8 cellular contexts compared by ENCODE assay signal in genomic region chr9:35733109-35733541, GRCh38. TPM values are rescaled to one million over a fixed set of nuclear protein-coding genes. Genes with fewer than 3 reads are reported as not detected.
A peak's percentile ranks its signal among the peaks of the same experiment; 100 is the strongest.
DNase-seq lines count a peak whose midpoint lies in the region; ATAC-seq and TF ChIP-seq lines count a peak whose summit lies in the region.

No MANE protein-coding gene starts in this region.

- H3K4me3 Mint-ChIP-seq in CD8-positive, alpha-beta T cell: peak overlapping the region; percentile 93

- H3K4me3 ChIP-seq in CD8-positive, alpha-beta T cell (ENCODE audit: low read depth, low read length): peak overlapping the region; percentile 99
- H3K4me3 ChIP-seq in brain microvascular endothelial cell (ENCODE audit: low read depth, low read length): peak overlapping the region; percentile 96
- H3K4me3 ChIP-seq in left lung: peak overlapping the region; percentile 80 to 83
- peak overlapping the region; percentile 54 to 85 (median 64) for H3K4me3 ChIP-seq in upper lobe of left lung

- TF ChIP-seq CTCF in CD8-positive, alpha-beta T cell (IDR thresholded peaks at IDR 0.05): no peak
- TF ChIP-seq CTCF in brain microvascular endothelial cell (IDR thresholded peaks at IDR 0.05; ENCODE audit: low read depth, low read length, missing control alignments) (peak; percentile 3), left lung (IDR thresholded peaks at IDR 0.05) (no peak), upper lobe of left lung (IDR thresholded peaks at IDR 0.05) (no peak)

- no peak for ATAC-seq in CD8-positive, alpha-beta T cell
- ATAC-seq in left lung (peak; percentile 0), upper lobe of left lung (ENCODE audit: low FRiP score in 2 of 2) (no peak), GM19328 (IDR thresholded peaks at IDR 0.05; ENCODE audit: unreplicated experiment) (no peak)

- H3K27me3 ChIP-seq in CD8-positive, alpha-beta T cell (ENCODE audit: insufficient read depth, low read length): no peaks in the 10 kb centered on the region
- H3K27me3 ChIP-seq in brain microvascular endothelial cell (replicated peaks) (no peaks in the 10 kb centered on the region), left lung (no peaks in the 10 kb centered on the region), upper lobe of left lung (no peaks in the 10 kb centered on the region)

- H3K36me3 Mint-ChIP-seq in CD8-positive, alpha-beta T cell: peaks cover 40% of the 10 kb centered on the region

- H3K9me3 Mint-ChIP-seq in CD8-positive, alpha-beta T cell: no peaks in the 10 kb centered on the region

- in situ Hi-C loops in brain microvascular endothelial cell (cut with HindIII; ENCODE audit: low pct_ligation_motif_present, low sequenced_read_pairs): no loop called here

- peak overlapping the region; percentile 88 for H3K27ac Mint-ChIP-seq in CD8-positive, alpha-beta T cell

- peaks cover 23% of the 10 kb centered on the region for H3K4me1 Mint-ChIP-seq in CD8-positive, alpha-beta T cell (ENCODE audit: low read depth)

- intact Hi-C loops in CD8-positive, alpha-beta T cell (cut with DNase I, micrococcal nuclease): loop anchor here (2.0 to 10.0 kb wide), 7 partner anchors 96 to 1686 kb away; partner anchors contain the start of genes DNAJB5 (in 2 of the 2), UBAP2 (in 2 of the 2), FAM221B (in 1 of the 2) and GNE (in 1 of the 2)
- intact Hi-C loops in left lung (cut with DNase I): no loop called here

- H3K4me1 ChIP-seq in CD8-positive, alpha-beta T cell (ENCODE audit: insufficient read depth, low read length): peaks cover 53% of the 10 kb centered on the region
- H3K4me1 ChIP-seq in left lung (peaks cover 37 to 59% of the 10 kb centered on the region in 2 donors), upper lobe of left lung (peaks cover 39 to 58% (median 47%) of the 10 kb centered on the region in 4 donors)

- POLR2A ChIA-PET in CD8-positive, alpha-beta T cell (lab: Charles Lee): interaction anchor here (1.0 to 3.4 kb wide), 14 partner anchors 12 to 128 kb away, joined by 3 to 38 read pairs (median 5); partner anchors contain the start of genes CCDC107, GBA2, RGP1 and RMRP

- TF ChIP-seq EP300 in upper lobe of left lung (IDR thresholded peaks at IDR 0.05): no peak

- CTCF ChIA-PET in CD8-positive, alpha-beta T cell (lab: Charles Lee): interaction anchor here (0.7 to 6.7 kb wide), 10 partner anchors 15 to 149 kb away, joined by 3 to 61 read pairs (median 6); partner anchors contain the start of genes CCDC107, GBA2, RGP1 and RMRP

- TF ChIP-seq POLR2A in upper lobe of left lung (IDR thresholded peaks at IDR 0.05): no peak

- 8 to 10% methylated on average over 3 of the region's 3 CpGs for WGBS in upper lobe of left lung, 2 donors

- H3K9me3 ChIP-seq in CD8-positive, alpha-beta T cell (ENCODE audit: low read length): no peaks in the 10 kb centered on the region
- H3K9me3 ChIP-seq in left lung (no peaks in the 10 kb centered on the region), upper lobe of left lung (no peaks in the 10 kb centered on the region)

- DNase-seq in CD8-positive, alpha-beta T cell: no peak
- DNase-seq in H4 (ENCODE audit: low spot score) (peak; percentile 65), NOMO-1 (lab: John Stamatoyannopoulos, UW; ENCODE audit: unreplicated experiment in 2 of 2) (peak; percentile 47 to 65), brain microvascular endothelial cell (peak; percentile 52), left lung (no peak), upper lobe of left lung (no peak), NCI-H446 treated with DMSO at 0.1 percent for 48 hours (lab: John Stamatoyannopoulos, UW) (no peak)

- H3K27me3 Mint-ChIP-seq in CD8-positive, alpha-beta T cell (ENCODE audit: low read depth): no peaks in the 10 kb centered on the region

- H3K27ac ChIP-seq in CD8-positive, alpha-beta T cell (ENCODE audit: low read depth, low read length): peak overlapping the region; percentile 84
- H3K27ac ChIP-seq in brain microvascular endothelial cell: peak overlapping the region; percentile 76
- peak overlapping the region; percentile 96 to 97 for H3K27ac ChIP-seq in left lung
- H3K27ac ChIP-seq in upper lobe of left lung: peak overlapping the region; percentile 94 to 99 (median 97)

- peaks cover 18% of the 10 kb centered on the region for H3K36me3 ChIP-seq in CD8-positive, alpha-beta T cell (ENCODE audit: insufficient read depth, low read length)
- H3K36me3 ChIP-seq in brain microvascular endothelial cell (replicated peaks) (peaks cover 40% of the 10 kb centered on the region), left lung (peaks cover 0 to 41% of the 10 kb centered on the region in 2 donors), upper lobe of left lung (peaks cover 28 to 40% (median 34%) of the 10 kb centered on the region in 4 donors)

RNA-seq across cellular contexts. Expression of gene CREB3, which starts 0.7 kb away (rescaled TPM):
- 10 to 100 TPM; 13.1 to 14.2 TPM for total RNA-seq in CD8-positive, alpha-beta T cell
- total RNA-seq in H4 (2014; rRNA removed; shearing (Covaris generic)): 115 and 121 TPM in 2 replicates
- total RNA-seq in left lung: 10 to 100 TPM; 39.3 to 42.4 TPM
- total RNA-seq in upper lobe of left lung: 10 to 100 TPM; 27.2 to 61.3 (median 33.5) TPM

RNA-seq across cellular contexts. Expression of gene TLN1, which starts 1.1 kb away (rescaled TPM):
- 100 to 1,000 TPM; 128 to 129 TPM for total RNA-seq in CD8-positive, alpha-beta T cell
- total RNA-seq in H4 (2014; rRNA removed; shearing (Covaris generic)): 71.2 and 95.8 TPM in 2 replicates
- 100 to 1,000 TPM; 314 to 471 TPM for total RNA-seq in left lung
- 100 to 1,000 TPM; 237 to 557 (median 325) TPM for total RNA-seq in upper lobe of left lung

RNA-seq across cellular contexts. Expression of gene GBA2, which starts 15.9 kb away (rescaled TPM):
- 10 to 100 TPM; 14.1 to 14.3 TPM for total RNA-seq in CD8-positive, alpha-beta T cell
- 16.9 and 21.5 TPM in 2 replicates for total RNA-seq in H4 (2014; rRNA removed; shearing (Covaris generic))
- total RNA-seq in left lung (10 to 100 TPM; 63.3 to 71.4 TPM), upper lobe of left lung (100 to 1,000 TPM in 1 of 6 donors, 10 to 100 TPM in 5; 60.4 to 189 (median 77.0) TPM)

RNA-seq across cellular contexts. Expression of gene RGP1, which starts 16.0 kb away (rescaled TPM):
- total RNA-seq in CD8-positive, alpha-beta T cell: 10 to 100 TPM in 1 of 2 experiments, 1 to 10 TPM in 1; 9.6 to 10.4 TPM
- total RNA-seq in H4 (2014; rRNA removed; shearing (Covaris generic)): 16.4 and 18.6 TPM in 2 replicates
- total RNA-seq in left lung (10 to 100 TPM; 26.9 to 30.3 TPM), upper lobe of left lung (10 to 100 TPM; 20.1 to 34.4 (median 23.5) TPM)

RNA-seq across cellular contexts. Expression of gene MSMP, which starts 21.0 kb away (rescaled TPM):
- not detected for total RNA-seq in CD8-positive, alpha-beta T cell
- total RNA-seq in H4 (2014; rRNA removed; shearing (Covaris generic)): not detected in 2 replicates
- 1 to 10 TPM in 1 of 2 donors, not detected in 1; 1.1 TPM for total RNA-seq in left lung
- total RNA-seq in upper lobe of left lung: 1 to 10 TPM in 2 of 6 donors, not detected in 4; 1.1 to 2.8 TPM

Comparison
In these comparisons a context has a peak if more than half of its experiments do, and no peak if none do; other contexts are left out.
1. DNase-seq: peak in H4 (single experiment), NOMO-1 (2 of 2) and brain microvascular endothelial cell (single experiment); none in CD8-positive, alpha-beta T cell (0 of 7), left lung (0 of 2), upper lobe of left lung (0 of 2) and NCI-H446 treated with DMSO at 0.1 percent for 48 hours (single experiment).
2. intact Hi-C loops: an anchor here in CD8-positive, alpha-beta T cell (2.0 to 10.0 kb wide); none called in left lung.
3. Peak in every context shown above with its lines, with median percentiles within 50 percentile points of each other: H3K27ac ChIP-seq and H3K4me3 ChIP-seq.